9 cellular contexts compared by ENCODE assay signal in genomic region chr17:7632492-7632894, GRCh38. TPM values are rescaled to one million over a fixed set of nuclear protein-coding genes. Genes with fewer than 3 reads are reported as not detected.
A peak's percentile ranks its signal among the peaks of the same experiment; 100 is the strongest.
DNase-seq lines count a peak whose midpoint lies in the region; ATAC-seq and TF ChIP-seq lines count a peak whose summit lies in the region.
"Had no signal": no experiment of that assay in that cellular context is flagged by ENCODE, and none has a peak within 500 bp of the region (broad histone marks: within the 10 kb centered on the region; RNA-seq: fewer than 3 reads in every experiment).

No MANE protein-coding gene starts in this region.

- H3K4me1 Mint-ChIP-seq in CD4-positive, CD25-positive, alpha-beta regulatory T cell: peaks cover 0 to 7% (median 3%) of the 10 kb centered on the region in 4 donors
- peaks cover 34% of the 10 kb centered on the region for H3K4me1 Mint-ChIP-seq in GM23338
- H3K4me1 Mint-ChIP-seq in dendritic cell treated with granulocyte-macrophage colony-stimulating factor and Interleukin-4, amounts not matched to agents 40 ng/mL and 50 ng/mL, for 4 days (ENCODE audit: low read depth): peaks cover 5% of the 10 kb centered on the region
- peaks cover 58% of the 10 kb centered on the region for H3K4me1 Mint-ChIP-seq in nephron progenitor cell

- peak in 2 of 3 donors; percentile 36 to 69 for DNase-seq in CD4-positive, CD25-positive, alpha-beta regulatory T cell
- DNase-seq in GM23338 (ENCODE audit: low spot score): peak; percentile 86
- DNase-seq in RPMI7951 (ENCODE audit: low read depth): peak; percentile 32
- DNase-seq in nephron progenitor cell: no peak
- no peak for DNase-seq in globus pallidus (ENCODE audit: low spot score)

- no peaks in the 10 kb centered on the region for H3K27me3 ChIP-seq in CD4-positive, CD25-positive, alpha-beta regulatory T cell (ENCODE audit: control insufficient read depth, insufficient read depth, low read length)
- no peaks in the 10 kb centered on the region for H3K27me3 ChIP-seq in GM23338 (ENCODE audit: insufficient read depth)

- no peak overlapping the region for H3K27ac ChIP-seq in CD4-positive, CD25-positive, alpha-beta regulatory T cell (ENCODE audit: insufficient read depth, low read length, poor library complexity, severe bottlenecking)
- no peak overlapping the region for H3K27ac ChIP-seq in GM23338 (ENCODE audit: low read depth)

- H2AFZ ChIP-seq in GM23338: peak overlapping the region; percentile 67; the same call in 1 of the 2 replicates

- intact Hi-C loops in dendritic cell treated with granulocyte-macrophage colony-stimulating factor and Interleukin-4, amounts not matched to agents 40 ng/mL and 50 ng/mL, for 4 days (cut with micrococcal nuclease): loop anchor here (1.0 kb wide), 2 partner anchors 41 to 54 kb away; no protein-coding TSS in a partner anchor

- H3K4me2 ChIP-seq in GM23338: no peak overlapping the region

- TF ChIP-seq CTCF in GM23338 (conservative IDR thresholded peaks at IDR 0.05; ENCODE audit: low read depth in 2 of 2): peak; percentile 64 to 86
- TF ChIP-seq CTCF in nephron progenitor cell (IDR thresholded peaks at IDR 0.05): peak; percentile 45

- H3F3A ChIP-seq in GM23338 (replicated peaks; ENCODE audit: low read depth): peaks cover 8% of the 10 kb centered on the region; the same call in 1 of the 2 replicates

- peaks cover 7% of the 10 kb centered on the region for H3K4me1 ChIP-seq in CD4-positive, CD25-positive, alpha-beta regulatory T cell (ENCODE audit: control insufficient read depth, insufficient read depth, low read length, poor library complexity, severe bottlenecking)
- peaks cover 7% of the 10 kb centered on the region; the same call in 1 of the 2 replicates for H3K4me1 ChIP-seq in GM23338 (ENCODE audit: insufficient read depth)

- H3K36me3 Mint-ChIP-seq in CD4-positive, CD25-positive, alpha-beta regulatory T cell: no peaks in the 10 kb centered on the region
- H3K36me3 Mint-ChIP-seq in GM23338 (ENCODE audit: low read depth) (no peaks in the 10 kb centered on the region), nephron progenitor cell (ENCODE audit: low read depth) (no peaks in the 10 kb centered on the region)
- H3K36me3 Mint-ChIP-seq in dendritic cell treated with granulocyte-macrophage colony-stimulating factor and Interleukin-4, amounts not matched to agents 40 ng/mL and 50 ng/mL, for 4 days (ENCODE audit: low read depth): peaks cover 2% of the 10 kb centered on the region

- H3K79me2 ChIP-seq in GM23338 (replicated peaks; ENCODE audit: insufficient read depth): no peaks in the 10 kb centered on the region

- H4K20me1 ChIP-seq in GM23338 (replicated peaks; ENCODE audit: insufficient read depth): no peaks in the 10 kb centered on the region

- no peaks in the 10 kb centered on the region for H3K36me3 ChIP-seq in CD4-positive, CD25-positive, alpha-beta regulatory T cell (ENCODE audit: control insufficient read depth, insufficient read depth, low read length)
- no peaks in the 10 kb centered on the region for H3K36me3 ChIP-seq in GM23338 (ENCODE audit: insufficient read depth)

- H3K9me3 ChIP-seq in CD4-positive, CD25-positive, alpha-beta regulatory T cell (ENCODE audit: control insufficient read depth in 2 of 2, low read length in 2 of 2): no peaks in the 10 kb centered on the region

- H3K27ac Mint-ChIP-seq in CD4-positive, CD25-positive, alpha-beta regulatory T cell: no peak overlapping the region
- H3K27ac Mint-ChIP-seq in GM23338 (no peak overlapping the region), nephron progenitor cell (no peak overlapping the region)
- peak overlapping the region; percentile 49 for H3K27ac Mint-ChIP-seq in dendritic cell treated with granulocyte-macrophage colony-stimulating factor and Interleukin-4, amounts not matched to agents 40 ng/mL and 50 ng/mL, for 4 days

- peaks cover 10% of the 10 kb centered on the region for H3K27me3 Mint-ChIP-seq in CD4-positive, CD25-positive, alpha-beta regulatory T cell
- H3K27me3 Mint-ChIP-seq in GM23338 (ENCODE audit: insufficient read depth, low read depth, poor library complexity) (peaks cover 18% of the 10 kb centered on the region), nephron progenitor cell (ENCODE audit: low read depth, poor library complexity) (peaks cover 2% of the 10 kb centered on the region)
- H3K27me3 Mint-ChIP-seq in dendritic cell treated with granulocyte-macrophage colony-stimulating factor and Interleukin-4, amounts not matched to agents 40 ng/mL and 50 ng/mL, for 4 days: peaks cover 11% of the 10 kb centered on the region

- no peaks in the 10 kb centered on the region for H3K9me2 ChIP-seq in GM23338 (ENCODE audit: insufficient read depth)

- no peaks in the 10 kb centered on the region for H3K9me3 Mint-ChIP-seq in CD4-positive, CD25-positive, alpha-beta regulatory T cell
- H3K9me3 Mint-ChIP-seq in GM23338 (no peaks in the 10 kb centered on the region), nephron progenitor cell (no peaks in the 10 kb centered on the region)
- no peaks in the 10 kb centered on the region for H3K9me3 Mint-ChIP-seq in dendritic cell treated with granulocyte-macrophage colony-stimulating factor and Interleukin-4, amounts not matched to agents 40 ng/mL and 50 ng/mL, for 4 days

- H3K4me3 ChIP-seq in CD4-positive, CD25-positive, alpha-beta regulatory T cell (ENCODE audit: low read depth, low read length): no peak overlapping the region
- no peak overlapping the region for H3K4me3 ChIP-seq in GM23338
- H3K4me3 ChIP-seq: lung had no signal

- no peak for ATAC-seq in CD4-positive, CD25-positive, alpha-beta regulatory T cell (ENCODE audit: low read depth in 2 of 2)
- peak; percentile 67 for ATAC-seq in GM23338
- ATAC-seq in HG02763 (IDR thresholded peaks at IDR 0.05; ENCODE audit: unreplicated experiment): no peak
- no peak for ATAC-seq in HG02678 (IDR thresholded peaks at IDR 0.05; ENCODE audit: unreplicated experiment)

- peak overlapping the region in 2 of 4 donors; percentile 68 to 79 for H3K4me3 Mint-ChIP-seq in CD4-positive, CD25-positive, alpha-beta regulatory T cell
- no peak overlapping the region for H3K4me3 Mint-ChIP-seq in GM23338
- H3K4me3 Mint-ChIP-seq in dendritic cell treated with granulocyte-macrophage colony-stimulating factor and Interleukin-4, amounts not matched to agents 40 ng/mL and 50 ng/mL, for 4 days: no peak overlapping the region
- H3K4me3 Mint-ChIP-seq in nephron progenitor cell: no peak overlapping the region

TF ChIP-seq in GM23338, 12 proteins besides CTCF, POLR2A, EP300 and RAD21:
- no peak for TF ChIP-seq EZH2phosphoT487 (IDR thresholded peaks at IDR 0.05; ENCODE audit: unreplicated experiment)
- 0 out of 2 replicates have a peak, but pooled peaks have one; percentile 26 for TF ChIP-seq POLR2AphosphoS5 (IDR thresholded peaks at IDR 0.05; ENCODE audit: low read depth)
- no peak for TF ChIP-seq ZNF114 (CRISPR knock-in tag; IDR thresholded peaks at IDR 0.05)

RNA-seq across cellular contexts. Expression of gene SHBG, which starts 2.6 kb away (rescaled TPM):
- not detected for total RNA-seq in CD4-positive, CD25-positive, alpha-beta regulatory T cell
- polyA plus RNA-seq in CD4-positive, CD25-positive, alpha-beta regulatory T cell: not detected
- total RNA-seq in GM23338 (2014; rRNA removed; shearing (Covaris generic)): 0.38 and 0.66 TPM in 2 replicates
- polyA plus RNA-seq in GM23338 (2016; fragmentation: Nextera tagmentation; extraction: Ambion mirVana): 0.48 and 0.90 TPM in 2 replicates
- total RNA-seq in RPMI7951 (2014; rRNA removed; shearing (Covaris generic)): not detected in 2 replicates

RNA-seq across cellular contexts. Expression of gene SAT2, which starts 4.9 kb away (rescaled TPM):
- total RNA-seq in CD4-positive, CD25-positive, alpha-beta regulatory T cell: 36.9 TPM
- 10 to 100 TPM; 26.7 to 36.5 (median 30.3) TPM for polyA plus RNA-seq in CD4-positive, CD25-positive, alpha-beta regulatory T cell
- 52.7 and 56.7 TPM in 2 replicates for total RNA-seq in GM23338 (2014; rRNA removed; shearing (Covaris generic))
- polyA plus RNA-seq in GM23338 (2016; fragmentation: Nextera tagmentation; extraction: Ambion mirVana): 69.4 and 74.4 TPM in 2 replicates
- total RNA-seq in RPMI7951 (2014; rRNA removed; shearing (Covaris generic)): 17.4 and 31.2 TPM in 2 replicates

RNA-seq across cellular contexts. Expression of gene FXR2, which starts 17.8 kb away (rescaled TPM):
- total RNA-seq in CD4-positive, CD25-positive, alpha-beta regulatory T cell: 28.7 TPM
- 10 to 100 TPM in 2 of 4 donors, 1 to 10 TPM in 2; 9.7 to 13.9 (median 10.4) TPM for polyA plus RNA-seq in CD4-positive, CD25-positive, alpha-beta regulatory T cell
- total RNA-seq in GM23338 (2014; rRNA removed; shearing (Covaris generic)): 20.3 and 24.4 TPM in 2 replicates
- 8.6 and 10.9 TPM in 2 replicates for polyA plus RNA-seq in GM23338 (2016; fragmentation: Nextera tagmentation; extraction: Ambion mirVana)
- 20.3 and 25.2 TPM in 2 replicates for total RNA-seq in RPMI7951 (2014; rRNA removed; shearing (Covaris generic))

RNA-seq across cellular contexts. Expression of gene ATP1B2, which starts 18.2 kb away (rescaled TPM):
- not detected for total RNA-seq in CD4-positive, CD25-positive, alpha-beta regulatory T cell
- not detected for polyA plus RNA-seq in CD4-positive, CD25-positive, alpha-beta regulatory T cell
- total RNA-seq in GM23338 (2014; rRNA removed; shearing (Covaris generic)): 11.2 and 14.9 TPM in 2 replicates
- 33.1 and 35.3 TPM in 2 replicates for polyA plus RNA-seq in GM23338 (2016; fragmentation: Nextera tagmentation; extraction: Ambion mirVana)
- not detected in 2 replicates for total RNA-seq in RPMI7951 (2014; rRNA removed; shearing (Covaris generic))

RNA-seq across cellular contexts. Expression of gene SOX15, which starts 42.6 kb away (rescaled TPM):
- total RNA-seq in CD4-positive, CD25-positive, alpha-beta regulatory T cell: not detected
- polyA plus RNA-seq in CD4-positive, CD25-positive, alpha-beta regulatory T cell: not detected
- total RNA-seq in GM23338 (2014; rRNA removed; shearing (Covaris generic)): 23.6 and 43.0 TPM in 2 replicates
- 29.9 and 37.7 TPM in 2 replicates for polyA plus RNA-seq in GM23338 (2016; fragmentation: Nextera tagmentation; extraction: Ambion mirVana)
- total RNA-seq in RPMI7951 (2014; rRNA removed; shearing (Covaris generic)): not detected in 2 replicates

Comparison
In these comparisons a context has a peak if more than half of its experiments do, and no peak if none do; other contexts are left out.
1. DNase-seq: peak in CD4-positive, CD25-positive, alpha-beta regulatory T cell (2 of 3), GM23338 (single experiment) and RPMI7951 (single experiment); none in nephron progenitor cell (single experiment) and globus pallidus (single experiment).